8 cellular contexts compared by ENCODE assay signal in genomic region chr21:15731243-15731613, GRCh38. TPM values are rescaled to one million over a fixed set of nuclear protein-coding genes. Genes with fewer than 3 reads are reported as not detected.
DNase-seq lines count a peak whose midpoint lies in the region; ATAC-seq and TF ChIP-seq lines count a peak whose summit lies in the region.

No MANE protein-coding gene starts in this region.

- no peak overlapping the region for H2BK15ac ChIP-seq in mesendoderm (replicated peaks; ENCODE audit: low read depth)

- H3K4me1 ChIP-seq in body of pancreas (peaks cover 36% of the 10 kb centered on the region), mesendoderm (ENCODE audit: control insufficient read depth, low read depth, low read length) (no peaks in the 10 kb centered on the region)

- H3K36me3 ChIP-seq in body of pancreas (replicated peaks in 1 of 2; ENCODE audit: insufficient read depth in 1 of 2, low read depth in 2 of 2) (no peaks in the 10 kb centered on the region), mesendoderm (ENCODE audit: control insufficient read depth, insufficient read depth, low read length) (no peaks in the 10 kb centered on the region)

- intact Hi-C loops in body of pancreas (cut with DNase I) (no loop called here), posterior vena cava (cut with DNase I) (no loop called here)

- H4K5ac ChIP-seq in mesendoderm (ENCODE audit: low read length), result no peak overlapping the region

- no peak for DNase-seq in AG10803 (ENCODE audit: low read depth)
- peak; percentile 20 for DNase-seq in HuH-7.5 (ENCODE audit: low spot score)
- DNase-seq in body of pancreas, result no peak
- no peak for DNase-seq in mesendoderm
- no peak for DNase-seq in DMS153 (lab: John Stamatoyannopoulos, UW)
- DNase-seq in hepatic stellate cell (ENCODE audit: low spot score), result no peak
- no peak for DNase-seq in NCI-H510A (lab: John Stamatoyannopoulos, UW)
- DNase-seq in posterior vena cava (ENCODE audit: low spot score), result no peak

- TF ChIP-seq CTCF in AG10803 (conservative IDR thresholded peaks at IDR 0.05; ENCODE audit: low read length) (no peak), body of pancreas (IDR thresholded peaks at IDR 0.05) (no peak)

- no peak overlapping the region for H4K8ac ChIP-seq in mesendoderm (ENCODE audit: low read depth, low read length)

- no peaks in the 10 kb centered on the region for H3K9me3 ChIP-seq in body of pancreas

- H3K4ac ChIP-seq in mesendoderm (ENCODE audit: low read depth, low read length), result no peak overlapping the region

- H3K4me3 ChIP-seq in AG10803 (ENCODE audit: low read length) (peak overlapping the region; percentile 85), body of pancreas (peak overlapping the region in 1 of 2 donors; percentile 92), mesendoderm (ENCODE audit: low read length) (peak overlapping the region; percentile 36)

- peak overlapping the region; percentile 42 to 97 (median 92) for H3K27ac ChIP-seq in body of pancreas
- H3K27ac ChIP-seq in mesendoderm (ENCODE audit: low read depth, low read length), result no peak overlapping the region

- peak overlapping the region; percentile 56 for H3K56ac ChIP-seq in mesendoderm (ENCODE audit: low read length)

- H3K79me1 ChIP-seq in mesendoderm (ENCODE audit: low read length), result no peaks in the 10 kb centered on the region

- H3K4me2 ChIP-seq in mesendoderm (ENCODE audit: low read length), result peak overlapping the region; percentile 49

- H2BK5ac ChIP-seq in mesendoderm (ENCODE audit: low read length), result no peak overlapping the region

- TF ChIP-seq POLR2A in body of pancreas (IDR thresholded peaks at IDR 0.05), result no peak

- no peak overlapping the region for H3K18ac ChIP-seq in mesendoderm (ENCODE audit: low read length)

- peak overlapping the region; percentile 90 for H3K9ac ChIP-seq in mesendoderm (ENCODE audit: low read length)

- peaks cover 35% of the 10 kb centered on the region for H3K79me2 ChIP-seq in mesendoderm (ENCODE audit: control insufficient read depth, insufficient read depth, low read length)

- ATAC-seq in body of pancreas, result no peak

- H2BK120ac ChIP-seq in mesendoderm (ENCODE audit: low read depth, low read length), result no peak overlapping the region

- no peaks in the 10 kb centered on the region for H3K27me3 ChIP-seq in body of pancreas
- no peaks in the 10 kb centered on the region for H3K27me3 ChIP-seq in mesendoderm (ENCODE audit: insufficient read depth, low read length, poor library complexity)

- no peak overlapping the region for H2AK5ac ChIP-seq in mesendoderm (ENCODE audit: low read length)

- no peak overlapping the region for H3K23ac ChIP-seq in mesendoderm (ENCODE audit: low read length)

- WGBS in body of pancreas, 2 donors, result 2 to 7% methylated on average over 4 of the region's 4 CpGs
- WGBS in mesendoderm (ENCODE audit: extremely low coverage, insufficient coverage, low lambda C conversion rate), result no CpG with 5 or more reads among the region's 4 CpGs

RNA-seq across cellular contexts. Expression of gene USP25, which starts 1.4 kb away (rescaled TPM):
- total RNA-seq in body of pancreas (10 to 100 TPM; 31.4 to 37.9 TPM), posterior vena cava (10 to 100 TPM; 44.2 to 48.6 TPM)
- 30.4 TPM for polyA plus RNA-seq in mesendoderm (2013, experiment 1 of 2)
- 31.1 TPM for polyA plus RNA-seq in mesendoderm (2013, experiment 2 of 2)
